Comparison of ENCODE assay signal across 16 cellular contexts in genomic region chr4:67680568-67681222, GRCh38. TPM values are rescaled to one million over a fixed set of nuclear protein-coding genes. Genes with fewer than 3 reads are reported as not detected.
A peak's percentile ranks its signal among the peaks of the same experiment; 100 is the strongest.
DNase-seq lines count a peak whose midpoint lies in the region; ATAC-seq and TF ChIP-seq lines count a peak whose summit lies in the region.
"Had no signal": no experiment of that assay in that cellular context is flagged by ENCODE, and none has a peak within 500 bp of the region (broad histone marks: within the 10 kb centered on the region; RNA-seq: fewer than 3 reads in every experiment).

No MANE protein-coding gene starts in this region.

- H3K79me1 ChIP-seq in IMR-90 (ENCODE audit: low read depth in 1 of 2, low read length in 2 of 2) = peaks cover 15 to 29% of the 10 kb centered on the region in 2 experiments

- no peaks in the 10 kb centered on the region for H3K9me3 ChIP-seq in IMR-90 (ENCODE audit: control insufficient read depth, insufficient read depth, low read length)
- peaks cover 2% of the 10 kb centered on the region for H3K9me3 ChIP-seq in endodermal cell (ENCODE audit: control insufficient read depth, low read length)
- no peaks in the 10 kb centered on the region for H3K9me3 ChIP-seq in mucosa of descending colon
- H3K9me3 ChIP-seq in adrenal gland (replicated peaks in 1 of 3) = peaks cover 0 to 7% (median 0%) of the 10 kb centered on the region in 3 donors
- no peaks in the 10 kb centered on the region for H3K9me3 ChIP-seq in spleen

- H4K91ac ChIP-seq in IMR-90 (ENCODE audit: insufficient read depth, low read depth, low read length) = no peak overlapping the region

- peaks cover 48% of the 10 kb centered on the region for H3K36me3 Mint-ChIP-seq in endodermal cell (ENCODE audit: low read depth)

- in situ Hi-C loops in IMR-90 (cut with MboI; ENCODE audit: low sequenced_read_pairs) = no loop called here

- H2AK9ac ChIP-seq in IMR-90 (replicated peaks; ENCODE audit: low read depth, low read length, poor library complexity) = no peak overlapping the region

- no peak overlapping the region for H2BK120ac ChIP-seq in IMR-90 (ENCODE audit: low read depth, low read length)

- no peak overlapping the region for H3K18ac ChIP-seq in IMR-90 (ENCODE audit: low read depth, low read length)

- peak; percentile 48; the same call in 1 of the 2 replicates for ATAC-seq in IMR-90 (ENCODE audit: low read depth)
- ATAC-seq in mucosa of descending colon = peak; percentile 51

- no peak overlapping the region for H3K23ac ChIP-seq in IMR-90 (ENCODE audit: low read depth, low read length)

- H3K9me3 Mint-ChIP-seq in endodermal cell = no peaks in the 10 kb centered on the region
- H3K9me3 Mint-ChIP-seq: activated naive CD4-positive, alpha-beta T cell treated with anti-CD3 and anti-CD28 coated beads, Interleukin-2, amount 10 ng/mL, durations not matched to agents 7 days and 5 days; CD14-positive monocyte; dendritic cell treated with granulocyte-macrophage colony-stimulating factor and Interleukin-4, amounts not matched to agents 40 ng/mL and 50 ng/mL, for 4 days; stimulated activated naive CD8-positive, alpha-beta T cell treated with anti-CD3 and anti-CD28 coated beads, Interleukin-15, Interleukin-2, amounts not matched to agents 100 ng/mL and 50 ng/mL, for 24 hours had no signal

- 0 out of 2 replicates have a peak overlapping the region, but pooled peaks have one; percentile 17 for H3K14ac ChIP-seq in IMR-90 (replicated peaks; ENCODE audit: low read depth, low read length)

- H2AFZ ChIP-seq in IMR-90 (replicated peaks; ENCODE audit: low read length, poor library complexity) = no peak overlapping the region

- H3K27ac ChIP-seq in IMR-90 (ENCODE audit: insufficient read depth, low read length) (no peak overlapping the region), endodermal cell (ENCODE audit: low read depth, low read length) (no peak overlapping the region), adrenal gland (no peak overlapping the region), spleen (no peak overlapping the region)

- peaks cover 10% of the 10 kb centered on the region for H3K36me3 ChIP-seq in IMR-90 (ENCODE audit: control insufficient read depth, insufficient read depth, low read length)
- H3K36me3 ChIP-seq in endodermal cell (ENCODE audit: control insufficient read depth, insufficient read depth, low read length) = peaks cover 68% of the 10 kb centered on the region
- H3K36me3 ChIP-seq in mucosa of descending colon (ENCODE audit: low read depth) = peaks cover under 1% of the 10 kb centered on the region
- peaks cover 4 to 18% of the 10 kb centered on the region in 2 donors for H3K36me3 ChIP-seq in adrenal gland (replicated peaks in 1 of 2)
- peaks cover 0 to 78% (median 31%) of the 10 kb centered on the region in 6 donors for H3K36me3 ChIP-seq in spleen

- no peak overlapping the region for H4K5ac ChIP-seq in IMR-90 (ENCODE audit: low read depth, low read length)

- H3K9ac ChIP-seq in IMR-90 (ENCODE audit: low read depth, low read length) (no peak overlapping the region), endodermal cell (ENCODE audit: extremely low read depth, low read length, poor library complexity, severe bottlenecking) (no peak overlapping the region)

- peaks cover 2% of the 10 kb centered on the region for H4K20me1 ChIP-seq in IMR-90 (ENCODE audit: insufficient read depth, low read length)

- H3K27me3 ChIP-seq in IMR-90 (ENCODE audit: control insufficient read depth, insufficient read depth, low read length) (no peaks in the 10 kb centered on the region), endodermal cell (ENCODE audit: control insufficient read depth, insufficient read depth, low read length, poor library complexity, severe bottlenecking) (no peaks in the 10 kb centered on the region), adrenal gland (no peaks in the 10 kb centered on the region), spleen (replicated peaks in 1 of 7) (no peaks in the 10 kb centered on the region)

- POLR2A ChIA-PET in IMR-90 (lab: Charles Lee; ENCODE audit: unreplicated experiment) = no interaction called here

- no peak overlapping the region for H3K4me3 Mint-ChIP-seq in endodermal cell
- H3K4me3 Mint-ChIP-seq: activated naive CD4-positive, alpha-beta T cell treated with anti-CD3 and anti-CD28 coated beads, Interleukin-2, amount 10 ng/mL, durations not matched to agents 7 days and 5 days; CD14-positive monocyte; dendritic cell treated with granulocyte-macrophage colony-stimulating factor and Interleukin-4, amounts not matched to agents 40 ng/mL and 50 ng/mL, for 4 days; stimulated activated naive CD8-positive, alpha-beta T cell treated with anti-CD3 and anti-CD28 coated beads, Interleukin-15, Interleukin-2, amounts not matched to agents 100 ng/mL and 50 ng/mL, for 24 hours had no signal

- no peak for TF ChIP-seq RAD21 in IMR-90 (IDR thresholded peaks at IDR 0.05; ENCODE audit: low read length)

- H3K4me1 ChIP-seq in IMR-90 (ENCODE audit: control insufficient read depth, insufficient read depth, low read length) (peaks cover 5% of the 10 kb centered on the region), endodermal cell (ENCODE audit: control insufficient read depth, insufficient read depth, low read length) (no peaks in the 10 kb centered on the region), mucosa of descending colon (ENCODE audit: low read depth) (no peaks in the 10 kb centered on the region), adrenal gland (replicated peaks in 1 of 2) (no peaks in the 10 kb centered on the region), spleen (no peaks in the 10 kb centered on the region)

- intact Hi-C loops in IMR-90 (cut with micrococcal nuclease) (no loop called here), mucosa of descending colon (cut with DNase I, micrococcal nuclease) (no loop called here), adrenal gland (cut with DNase I) (no loop called here), spleen (cut with DNase I; ENCODE audit: low total_unique reads) (no loop called here)

- H2BK15ac ChIP-seq in IMR-90 (ENCODE audit: low read depth, low read length) = no peak overlapping the region

- no peak overlapping the region for H3K4me3 ChIP-seq in IMR-90 (ENCODE audit: insufficient read depth, low read depth, low read length)
- H3K4me3 ChIP-seq in endodermal cell (ENCODE audit: low read length) = no peak overlapping the region
- H3K4me3 ChIP-seq in mucosa of descending colon = no peak overlapping the region
- no peak overlapping the region for H3K4me3 ChIP-seq in adrenal gland
- no peak overlapping the region for H3K4me3 ChIP-seq in spleen

- H3K4me1 Mint-ChIP-seq in endodermal cell = no peaks in the 10 kb centered on the region
- H3K4me1 Mint-ChIP-seq: CD14-positive monocyte had no signal

- H3K27me3 Mint-ChIP-seq in endodermal cell (ENCODE audit: insufficient read depth) = no peaks in the 10 kb centered on the region
- H3K27me3 Mint-ChIP-seq: activated naive CD4-positive, alpha-beta T cell treated with anti-CD3 and anti-CD28 coated beads, Interleukin-2, amount 10 ng/mL, durations not matched to agents 7 days and 5 days; dendritic cell treated with granulocyte-macrophage colony-stimulating factor and Interleukin-4, amounts not matched to agents 40 ng/mL and 50 ng/mL, for 4 days; stimulated activated naive CD8-positive, alpha-beta T cell treated with anti-CD3 and anti-CD28 coated beads, Interleukin-15, Interleukin-2, amounts not matched to agents 100 ng/mL and 50 ng/mL, for 24 hours had no signal

- dilution Hi-C loops in IMR-90 (cut with HindIII; ENCODE audit: low sequenced_read_pairs, unreplicated experiment) = no loop called here

- H3K9me1 ChIP-seq in IMR-90 (ENCODE audit: insufficient read depth, low read length) = peaks cover 5% of the 10 kb centered on the region

- H3K56ac ChIP-seq in IMR-90 (ENCODE audit: extremely low read depth, insufficient read depth, low read length) = no peak overlapping the region

- no peak overlapping the region for H3K4ac ChIP-seq in IMR-90 (ENCODE audit: low read depth, low read length)

- no peak overlapping the region for H3K4me2 ChIP-seq in IMR-90 (ENCODE audit: low read depth, low read length)

- TF ChIP-seq CTCF in IMR-90 (conservative IDR thresholded peaks at IDR 0.05; ENCODE audit: low read depth, low read length) (no peak), endodermal cell (conservative IDR thresholded peaks at IDR 0.05) (no peak), mucosa of descending colon (IDR thresholded peaks at IDR 0.05) (no peak), adrenal gland (IDR thresholded peaks at IDR 0.05) (no peak), spleen (IDR thresholded peaks at IDR 0.05 in 8 of 11, conservative IDR thresholded peaks at IDR 0.05 in 3 of 11) (no peak)

- H4K8ac ChIP-seq in IMR-90 (ENCODE audit: low read depth in 2 of 2, low read length in 2 of 2) = no peak overlapping the region

- 100% methylated on average over 1 of the region's 2 CpGs; no CpG with 5 or more reads in 1 of the 2 experiments for WGBS in IMR-90 (ENCODE audit: extremely low coverage in 2 of 2, insufficient read length in 1 of 2), 2 experiments
- WGBS in endodermal cell (ENCODE audit: insufficient coverage in 1 of 2, insufficient read length in 1 of 2), 2 experiments = 92 to 100% methylated on average over 1 to 2 of the region's 2 CpGs
- WGBS in adrenal gland, 4 donors = 89 to 98% (median 96%) methylated on average over 2 of the region's 2 CpGs
- 87 to 97% (median 91%) methylated on average over 2 of the region's 2 CpGs for WGBS in spleen, 5 donors

- no peak overlapping the region for H2BK20ac ChIP-seq in IMR-90 (ENCODE audit: low read depth, low read length)

- no TSS peak for BruUV-seq in IMR-90 (replicated peaks; lab: Mats Ljungman, UMichigan)

- peak; percentile 37 for DNase-seq in EH (ENCODE audit: low read depth)
- peak; percentile 31 for DNase-seq in IMR-90
- no peak for DNase-seq in endodermal cell
- no peak for DNase-seq in mucosa of descending colon
- DNase-seq in adrenal gland = no peak
- no peak for DNase-seq in RPMI8226
- DNase-seq in spleen = no peak
- DNase-seq: activated CD8-positive, alpha-beta memory T cell treated with anti-CD3 and anti-CD28 coated beads for 24 hours; activated naive CD4-positive, alpha-beta T cell treated with anti-CD3 and anti-CD28 coated beads, Interleukin-2, amount 10 ng/mL, durations not matched to agents 7 days and 5 days; Kasumi-1; NCI-H1930; NCI-H69; T-helper 9 cell had no signal

- CTCF ChIA-PET in IMR-90 (lab: Yijun Ruan, JAX) = no interaction called here

- peak overlapping the region; percentile 57 for H3K27ac Mint-ChIP-seq in endodermal cell
- H3K27ac Mint-ChIP-seq: activated naive CD4-positive, alpha-beta T cell treated with anti-CD3 and anti-CD28 coated beads, Interleukin-2, amount 10 ng/mL, durations not matched to agents 7 days and 5 days; dendritic cell treated with granulocyte-macrophage colony-stimulating factor and Interleukin-4, amounts not matched to agents 40 ng/mL and 50 ng/mL, for 4 days; stimulated activated naive CD8-positive, alpha-beta T cell treated with anti-CD3 and anti-CD28 coated beads, Interleukin-15, Interleukin-2, amounts not matched to agents 100 ng/mL and 50 ng/mL, for 24 hours had no signal

- no peak overlapping the region for H2AK5ac ChIP-seq in IMR-90 (ENCODE audit: low read depth, low read length)

- TF ChIP-seq POLR2A in IMR-90 (IDR thresholded peaks at IDR 0.05; ENCODE audit: low read depth, low read length) (no peak), adrenal gland (IDR thresholded peaks at IDR 0.05) (no peak), spleen (IDR thresholded peaks at IDR 0.05) (no peak)

- H2BK5ac ChIP-seq in IMR-90 (ENCODE audit: low read depth, low read length, poor library complexity, severe bottlenecking) = no peak overlapping the region

RNA-seq across cellular contexts. Expression of gene UBA6, which starts 20.3 kb away (rescaled TPM):
- 268 and 454 TPM in 2 replicates for total RNA-seq in IMR-90 (2012; rRNA removed)
- 26.8 and 29.2 TPM in 2 replicates for polyA plus RNA-seq in IMR-90 (2012; rRNA removed)
- polyA plus RNA-seq in IMR-90 (2012; cell fraction: cytosol; rRNA removed) = 8.9 and 10.6 TPM in 2 replicates
- 9.2 and 38.5 TPM in 2 replicates for polyA plus RNA-seq in IMR-90 (2012; cell fraction: nucleus; rRNA removed; ENCODE audit: low replicate concordance)
- 100 to 1,000 TPM in 1 of 2 donors, 10 to 100 TPM in 1; 83.1 to 117 TPM for total RNA-seq in endodermal cell
- polyA plus RNA-seq in endodermal cell (2013, experiment 1 of 2) = 63.2 TPM
- 61.2 TPM for polyA plus RNA-seq in endodermal cell (2013, experiment 2 of 2)
- total RNA-seq in mucosa of descending colon = 10 to 100 TPM; 35.1 to 49.2 (median 47.9) TPM
- 10 to 100 TPM; 31.4 to 77.0 (median 44.9) TPM for total RNA-seq in adrenal gland
- polyA plus RNA-seq in adrenal gland = 10 to 100 TPM in 2 of 3 donors, 1 to 10 TPM in 1; 7.5 to 27.2 (median 11.7) TPM
- total RNA-seq in spleen = 100 to 1,000 TPM in 2 of 7 donors, 10 to 100 TPM in 5; 58.6 to 144 (median 75.9) TPM
- 1 to 10 TPM; 5.8 to 7.2 (median 6.8) TPM for polyA plus RNA-seq in spleen

Comparison
In these comparisons a context has a peak if more than half of its experiments do, and no peak if none do; other contexts are left out.
1. DNase-seq: peak in EH (single experiment) and IMR-90 (single experiment); none in endodermal cell (single experiment), mucosa of descending colon (0 of 3), adrenal gland (0 of 7), RPMI8226 (single experiment) and spleen (single experiment).